ENCODE assay signal across 24 cellular contexts in the genomic region with DNA sequence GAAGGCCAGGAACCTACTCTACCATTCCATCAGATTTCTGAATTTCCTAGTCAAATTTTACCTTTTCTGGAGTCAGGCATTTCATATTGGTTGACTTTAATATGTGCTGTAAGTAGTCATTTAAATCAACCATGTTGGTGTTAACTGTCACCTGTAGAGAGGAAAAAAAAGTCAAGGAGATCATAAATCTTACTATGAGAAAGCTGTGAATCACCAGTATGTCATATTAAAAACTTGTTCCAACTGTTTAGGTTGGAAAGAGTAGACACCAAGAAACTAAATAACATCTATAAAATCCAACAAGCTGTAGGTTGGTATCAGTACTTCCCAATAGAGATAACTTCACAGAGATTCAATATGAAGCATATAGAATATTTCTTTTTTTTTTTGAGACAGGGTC.
"Had no signal": no experiment of that assay in that cellular context is flagged by ENCODE, and none has a peak within 500 bp of the region (broad histone marks: within the 10 kb centered on the region; RNA-seq: fewer than 3 reads in every experiment).

No MANE protein-coding gene starts in this region.

- H3K27me3 ChIP-seq: esophagus muscularis mucosa, gastroesophageal sphincter, right atrium auricular region, sigmoid colon, suprapubic skin, thyroid gland had no signal

- H3K27ac Mint-ChIP-seq: memory B cell, mesothelial cell of epicardium, natural killer cell, type B pancreatic cell had no signal

- H3K4me3 ChIP-seq: esophagus muscularis mucosa, gastroesophageal sphincter, left ventricle myocardium inferior, lower lobe of right lung, right atrium auricular region, sigmoid colon, skin epidermis, suprapubic skin, thyroid gland had no signal

- H3K27me3 Mint-ChIP-seq: memory B cell, type B pancreatic cell had no signal

- DNase-seq: effector memory CD4-positive, alpha-beta T cell; glutamatergic neuron; immature natural killer cell; left cardiac atrium; left ventricle myocardium inferior; lower lobe of right lung; natural killer cell; posterior cingulate gyrus; sigmoid colon; stimulated activated CD4-positive, alpha-beta T cell treated with anti-CD3 and anti-CD28 coated beads, Interleukin-12 subunit alpha, Interleukin-12 subunit beta, amount 100 ng/mL, for 4 hours; stimulated activated naive CD4-positive, alpha-beta T cell; thyroid gland had no signal

- FAIRE-seq: endometrium, keratinocyte, urothelium cell line had no signal

- ATAC-seq: gastroesophageal sphincter, left cardiac atrium, lower lobe of right lung, natural killer cell had no signal

- H3K36me3 Mint-ChIP-seq: natural killer cell had no signal

- H3K9me3 Mint-ChIP-seq: immature natural killer cell, memory B cell, mesothelial cell of epicardium, natural killer cell, neural crest cell, type B pancreatic cell had no signal

- H3K4me1 ChIP-seq: esophagus muscularis mucosa, right atrium auricular region, sigmoid colon, suprapubic skin, thyroid gland had no signal

- H3K4me3 Mint-ChIP-seq: immature natural killer cell, memory B cell, mesothelial cell of epicardium, natural killer cell, neural crest cell, type B pancreatic cell had no signal

- H3K4me1 Mint-ChIP-seq: memory B cell, mesothelial cell of epicardium, natural killer cell, neural crest cell had no signal

- H3K9me3 ChIP-seq: esophagus muscularis mucosa, gastroesophageal sphincter, left ventricle myocardium inferior, lower lobe of right lung, right atrium auricular region, sigmoid colon, suprapubic skin, thyroid gland had no signal

- H3K27ac ChIP-seq: esophagus muscularis mucosa, gastroesophageal sphincter, left ventricle myocardium inferior, lower lobe of right lung, right atrium auricular region, sigmoid colon, skin epidermis, suprapubic skin, thyroid gland had no signal
